ENCODE assay signal across 39 cellular contexts in genomic region chr2:59366288-59366687, GRCh38.
"Had no signal": no experiment of that assay in that cellular context is flagged by ENCODE, and none has a peak within 500 bp of the region (broad histone marks: within the 10 kb centered on the region; RNA-seq: fewer than 3 reads in every experiment).

No MANE protein-coding gene starts in this region.

- H3K36me3 ChIP-seq: adrenal gland, ascending aorta, brain microvascular endothelial cell, breast epithelium, cardiac muscle cell had no signal

- H3K9me3 ChIP-seq: adrenal gland, ascending aorta, body of pancreas had no signal

- H3K4me1 Mint-ChIP-seq: activated naive CD4-positive, alpha-beta T cell treated with anti-CD3 and anti-CD28 coated beads, Interleukin-2, amount 10 ng/mL, durations not matched to agents 7 days and 5 days; activated naive CD4-positive, alpha-beta T cell treated with anti-CD3 and anti-CD28 coated beads, Interleukin-2, amount 50 U/mL, for 24 hours; activated naive CD8-positive, alpha-beta T cell treated with anti-CD3 and anti-CD28 coated beads for 36 hours; activated naive CD8-positive, alpha-beta T cell treated with anti-CD3 and anti-CD28 coated beads, Interleukin-2, amount 10 ng/mL, durations not matched to agents 7 days and 5 days; activated naive CD8-positive, alpha-beta T cell treated with anti-CD3 and anti-CD28 coated beads, Interleukin-2, amount 50 U/mL, for 24 hours; activated T-helper 17 cell treated with anti-CD3 and anti-CD28 coated beads, Interleukin-2, amount 50 U/mL, for 72 hours; brain; central memory CD8-positive, alpha-beta T cell had no signal

- H3K4me3 ChIP-seq: adrenal gland, ascending aorta, body of pancreas, breast epithelium, cardiac muscle cell had no signal

- H3K27ac Mint-ChIP-seq: activated naive CD4-positive, alpha-beta T cell treated with anti-CD3 and anti-CD28 coated beads for 36 hours; activated naive CD4-positive, alpha-beta T cell treated with anti-CD3 and anti-CD28 coated beads, Interleukin-2, amount 10 ng/mL, durations not matched to agents 7 days and 5 days; activated naive CD4-positive, alpha-beta T cell treated with anti-CD3 and anti-CD28 coated beads, Interleukin-2, amount 50 U/mL, for 24 hours; activated naive CD4-positive, alpha-beta T cell treated with anti-CD3 and anti-CD28 coated beads, Interleukin-2, amount 50 U/mL, for 72 hours; activated naive CD8-positive, alpha-beta T cell; activated naive CD8-positive, alpha-beta T cell treated with anti-CD3 and anti-CD28 coated beads for 36 hours; activated naive CD8-positive, alpha-beta T cell treated with anti-CD3 and anti-CD28 coated beads, Interleukin-2, amount 10 ng/mL, durations not matched to agents 7 days and 5 days; activated naive CD8-positive, alpha-beta T cell treated with anti-CD3 and anti-CD28 coated beads, Interleukin-2, amount 50 U/mL, for 24 hours; activated T-cell treated with anti-CD3 and anti-CD28 coated beads, Interleukin-2, amount 50 U/mL, for 24 hours; activated T-cell treated with anti-CD3 and anti-CD28 coated beads, Interleukin-2, amount 50 U/mL, for 72 hours; activated T-helper 1 cell treated with anti-CD3 and anti-CD28 coated beads, Interleukin-12 subunit alpha, Interleukin-12 subunit beta, Interleukin-2, Interleukin-4 antibody, amounts not matched to agents 30 ng/mL and 10 ng/mL and 1 ng/mL, durations not matched to agents 14 hours and 24 hours and 36 hours; activated T-helper 17 cell treated with anti-CD3 and anti-CD28 coated beads, Interleukin-2, amount 50 U/mL, for 72 hours; activated T-helper 2 cell treated with anti-CD3 and anti-CD28 coated beads, Interferon-gamma antibody, Interleukin-2, Interleukin-4, amounts not matched to agents 10 μg/mL and 5 μg/mL and 100 μg/mL, durations not matched to agents 14 hours and 24 hours and 36 hours; brain had no signal

- DNase-seq: activated effector memory CD4-positive, alpha-beta T cell treated with anti-CD3 and anti-CD28 coated beads, Interleukin-2, amount 50 U/mL, for 16 hours; activated effector memory CD4-positive, alpha-beta T cell treated with Interleukin-2 at 50 U/mL for 16 hours; activated gamma-delta T cell; activated gamma-delta T cell treated with Interleukin-2 at 50 U/mL for 16 hours; activated naive CD4-positive, alpha-beta T cell; activated naive CD4-positive, alpha-beta T cell treated with anti-CD3 and anti-CD28 coated beads for 36 hours; activated naive CD4-positive, alpha-beta T cell treated with anti-CD3 and anti-CD28 coated beads, Interleukin-2, amount 10 ng/mL, durations not matched to agents 7 days and 5 days; activated naive CD4-positive, alpha-beta T cell treated with anti-CD3 and anti-CD28 coated beads, Interleukin-2, amount 50 U/mL, for 16 hours; activated naive CD4-positive, alpha-beta T cell treated with Interleukin-2 at 50 U/mL for 16 hours; activated naive CD8-positive, alpha-beta T cell treated with anti-CD3 and anti-CD28 coated beads for 36 hours; activated naive CD8-positive, alpha-beta T cell treated with anti-CD3 and anti-CD28 coated beads, Interleukin-2, amount 10 ng/mL, durations not matched to agents 7 days and 5 days; activated naive CD8-positive, alpha-beta T cell treated with anti-CD3 and anti-CD28 coated beads, Interleukin-2, amount 50 U/mL, for 24 hours; activated T-cell treated with anti-CD3 and anti-CD28 coated beads, Interleukin-2, amount 50 U/mL, for 24 hours; activated T-cell treated with anti-CD3 and anti-CD28 coated beads, Interleukin-2, amount 50 U/mL, for 4 hours; activated T-cell treated with anti-CD3 and anti-CD28 coated beads, Interleukin-2, amount 50 U/mL, for 48 hours; activated T-cell treated with anti-CD3 and anti-CD28 coated beads, Interleukin-2, amount 50 U/mL, for 72 hours; adrenal gland; amniotic stem cell; amygdala; anterior cingulate cortex; aorta; body of pancreas; brain microvascular endothelial cell; caudate nucleus; central memory CD4-positive, alpha-beta T cell; cerebellar nuclear complex had no signal

- FAIRE-seq: astrocyte, bronchial epithelial cell had no signal

- H3K27me3 ChIP-seq: adrenal gland, ascending aorta, body of pancreas, brain microvascular endothelial cell, breast epithelium, cardiac muscle cell had no signal

- H3K4me1 ChIP-seq: adrenal gland, ascending aorta, body of pancreas, breast epithelium had no signal

- H3K9me3 Mint-ChIP-seq: activated naive CD4-positive, alpha-beta T cell treated with anti-CD3 and anti-CD28 coated beads for 36 hours; activated naive CD4-positive, alpha-beta T cell treated with anti-CD3 and anti-CD28 coated beads, Interleukin-2, amount 10 ng/mL, durations not matched to agents 7 days and 5 days; activated naive CD4-positive, alpha-beta T cell treated with anti-CD3 and anti-CD28 coated beads, Interleukin-2, amount 50 U/mL, for 24 hours; activated naive CD4-positive, alpha-beta T cell treated with anti-CD3 and anti-CD28 coated beads, Interleukin-2, amount 50 U/mL, for 72 hours; activated naive CD8-positive, alpha-beta T cell treated with anti-CD3 and anti-CD28 coated beads for 36 hours; activated naive CD8-positive, alpha-beta T cell treated with anti-CD3 and anti-CD28 coated beads, Interleukin-2, amount 10 ng/mL, durations not matched to agents 7 days and 5 days; activated T-cell treated with anti-CD3 and anti-CD28 coated beads, Interleukin-2, amount 50 U/mL, for 24 hours; activated T-cell treated with anti-CD3 and anti-CD28 coated beads, Interleukin-2, amount 50 U/mL, for 4 hours; activated T-cell treated with anti-CD3 and anti-CD28 coated beads, Interleukin-2, amount 50 U/mL, for 72 hours; activated T-helper 1 cell treated with anti-CD3 and anti-CD28 coated beads, Interleukin-12 subunit alpha, Interleukin-12 subunit beta, Interleukin-2, Interleukin-4 antibody, amounts not matched to agents 30 ng/mL and 10 ng/mL and 1 ng/mL, durations not matched to agents 14 hours and 24 hours and 36 hours; activated T-helper 2 cell treated with anti-CD3 and anti-CD28 coated beads, Interferon-gamma antibody, Interleukin-2, Interleukin-4, amounts not matched to agents 10 μg/mL and 5 μg/mL and 100 μg/mL, durations not matched to agents 14 hours and 24 hours and 36 hours had no signal

- ATAC-seq: activated naive CD4-positive, alpha-beta T cell treated with anti-CD3 and anti-CD28 coated beads, Interleukin-2, amount 50 U/mL, for 72 hours; activated naive CD8-positive, alpha-beta T cell treated with anti-CD3 and anti-CD28 coated beads, Interleukin-2, amount 50 U/mL, for 24 hours; activated T-cell treated with anti-CD3 and anti-CD28 coated beads, Interleukin-2, amount 50 U/mL, for 4 hours; activated T-cell treated with anti-CD3 and anti-CD28 coated beads, Interleukin-2, amount 50 U/mL, for 72 hours; activated T-helper 17 cell treated with anti-CD3 and anti-CD28 coated beads, Interleukin-2, amount 50 U/mL, for 72 hours; body of pancreas had no signal

- H3K4me3 Mint-ChIP-seq: activated naive CD4-positive, alpha-beta T cell treated with anti-CD3 and anti-CD28 coated beads for 36 hours; activated naive CD4-positive, alpha-beta T cell treated with anti-CD3 and anti-CD28 coated beads, Interleukin-2, amount 10 ng/mL, durations not matched to agents 7 days and 5 days; activated naive CD4-positive, alpha-beta T cell treated with anti-CD3 and anti-CD28 coated beads, Interleukin-2, amount 50 U/mL, for 24 hours; activated naive CD8-positive, alpha-beta T cell; activated naive CD8-positive, alpha-beta T cell treated with anti-CD3 and anti-CD28 coated beads for 36 hours; activated naive CD8-positive, alpha-beta T cell treated with anti-CD3 and anti-CD28 coated beads, Interleukin-2, amount 10 ng/mL, durations not matched to agents 7 days and 5 days; activated naive CD8-positive, alpha-beta T cell treated with anti-CD3 and anti-CD28 coated beads, Interleukin-2, amount 50 U/mL, for 24 hours; activated T-cell treated with anti-CD3 and anti-CD28 coated beads, Interleukin-2, amount 50 U/mL, for 24 hours; activated T-cell treated with anti-CD3 and anti-CD28 coated beads, Interleukin-2, amount 50 U/mL, for 4 hours; activated T-cell treated with anti-CD3 and anti-CD28 coated beads, Interleukin-2, amount 50 U/mL, for 72 hours; activated T-helper 1 cell treated with anti-CD3 and anti-CD28 coated beads, Interleukin-12 subunit alpha, Interleukin-12 subunit beta, Interleukin-2, Interleukin-4 antibody, amounts not matched to agents 30 ng/mL and 10 ng/mL and 1 ng/mL, durations not matched to agents 14 hours and 24 hours and 36 hours; activated T-helper 17 cell treated with anti-CD3 and anti-CD28 coated beads, Interleukin-2, amount 50 U/mL, for 72 hours; brain; central memory CD8-positive, alpha-beta T cell had no signal

- H3K27ac ChIP-seq: adrenal gland, ascending aorta, body of pancreas, brain microvascular endothelial cell, breast epithelium, cardiac muscle cell had no signal

- H3K27me3 Mint-ChIP-seq: activated naive CD4-positive, alpha-beta T cell treated with anti-CD3 and anti-CD28 coated beads, Interleukin-2, amount 10 ng/mL, durations not matched to agents 7 days and 5 days; activated naive CD8-positive, alpha-beta T cell; activated naive CD8-positive, alpha-beta T cell treated with anti-CD3 and anti-CD28 coated beads, Interleukin-2, amount 10 ng/mL, durations not matched to agents 7 days and 5 days; activated naive CD8-positive, alpha-beta T cell treated with anti-CD3 and anti-CD28 coated beads, Interleukin-2, amount 50 U/mL, for 24 hours; activated T-cell treated with anti-CD3 and anti-CD28 coated beads, Interleukin-2, amount 50 U/mL, for 24 hours; activated T-helper 17 cell treated with anti-CD3 and anti-CD28 coated beads, Interleukin-2, amount 50 U/mL, for 72 hours; brain; central memory CD8-positive, alpha-beta T cell had no signal

- H3K36me3 Mint-ChIP-seq: activated naive CD4-positive, alpha-beta T cell treated with anti-CD3 and anti-CD28 coated beads, Interleukin-2, amount 10 ng/mL, durations not matched to agents 7 days and 5 days; activated naive CD4-positive, alpha-beta T cell treated with anti-CD3 and anti-CD28 coated beads, Interleukin-2, amount 50 U/mL, for 24 hours; activated naive CD4-positive, alpha-beta T cell treated with anti-CD3 and anti-CD28 coated beads, Interleukin-2, amount 50 U/mL, for 72 hours; activated naive CD8-positive, alpha-beta T cell treated with anti-CD3 and anti-CD28 coated beads for 36 hours; activated naive CD8-positive, alpha-beta T cell treated with anti-CD3 and anti-CD28 coated beads, Interleukin-2, amount 10 ng/mL, durations not matched to agents 7 days and 5 days; brain had no signal
